ENCODE assay signal across 10 cellular contexts in the genomic region with DNA sequence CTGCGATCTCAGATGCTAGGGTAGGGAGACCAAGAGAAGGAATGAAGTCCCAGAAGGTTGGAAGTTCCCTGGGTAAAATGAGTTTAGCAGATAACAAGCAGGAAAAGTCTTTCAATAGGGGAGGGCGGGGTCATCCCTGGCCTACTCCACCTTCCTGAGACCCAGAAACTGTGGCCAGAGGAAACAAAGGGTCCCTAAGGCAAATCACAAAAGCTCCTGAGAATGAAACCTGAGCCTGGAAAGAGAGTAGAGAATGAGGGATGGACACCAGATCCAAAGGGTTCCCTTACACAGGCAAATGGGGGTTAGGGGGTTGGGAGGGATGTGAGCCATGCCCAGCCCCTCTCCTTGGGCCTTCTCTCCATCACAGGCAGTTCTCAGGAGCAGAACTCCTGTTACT. TPM values are rescaled to one million over a fixed set of nuclear protein-coding genes. Genes with fewer than 3 reads are reported as not detected.
DNase-seq lines count a peak whose midpoint lies in the region; ATAC-seq, FAIRE-seq and TF ChIP-seq lines count a peak whose summit lies in the region.
"Had no signal": no experiment of that assay in that cellular context is flagged by ENCODE, and none has a peak within 500 bp of the region (broad histone marks: within the 10 kb centered on the region; RNA-seq: fewer than 3 reads in every experiment).

No MANE protein-coding gene starts in this region.

- no peaks in the 10 kb centered on the region for H3K9me2 ChIP-seq in GM23248 (ENCODE audit: insufficient read depth)

- H3F3A ChIP-seq in GM23248 (ENCODE audit: insufficient read depth): peaks cover 63% of the 10 kb centered on the region

- WGBS in GM23248 (ENCODE audit: low coverage in 1 of 2, low lambda C conversion rate in 2 of 2, missing lambda C conversion rate in 2 of 2), 2 experiments: 73 to 76% methylated on average over 2 of the region's 2 CpGs

- H2AFZ ChIP-seq in GM23248: no peak overlapping the region

- ATAC-seq in GM18858 (IDR thresholded peaks at IDR 0.05; ENCODE audit: unreplicated experiment): no peak

- in situ Hi-C loops in GM23248 (cut with MboI): no loop called here

- H3K27ac ChIP-seq in GM23248 (peak overlapping the region; percentile 93), angular gyrus (ENCODE audit: low read depth, low read length) (peak overlapping the region; percentile 87), kidney (ENCODE audit: low read depth in 2 of 2, low read length in 2 of 2) (peak overlapping the region; percentile 83 to 95), skin epidermis (peak overlapping the region in 18 of 21 experiments; percentile 4 to 99 (median 87))
- H3K27ac ChIP-seq: KMS-11 had no signal

- H3K4me3 ChIP-seq in GM23248: no peak overlapping the region
- no peak overlapping the region for H3K4me3 ChIP-seq in kidney (ENCODE audit: low read length in 2 of 2)
- no peak overlapping the region for H3K4me3 ChIP-seq in skin epidermis

- H3K4me1 ChIP-seq in GM23248 (ENCODE audit: insufficient read depth) (peaks cover 79% of the 10 kb centered on the region), kidney (ENCODE audit: control insufficient read depth in 1 of 2, insufficient read depth in 1 of 2, low read depth in 1 of 2, low read length in 2 of 2) (peaks cover 56 to 69% of the 10 kb centered on the region in 2 donors)

- H3K27me3 ChIP-seq in GM23248 (replicated peaks; ENCODE audit: insufficient read depth): no peaks in the 10 kb centered on the region

- no peak overlapping the region for H3K4me2 ChIP-seq in GM23248 (ENCODE audit: unreplicated experiment)
- H3K4me2 ChIP-seq: KMS-11 had no signal

- TF ChIP-seq POLR2A in GM12892 (IDR thresholded peaks at IDR 0.05; ENCODE audit: low read depth, low read length): no peak

- H3K9me3 ChIP-seq in GM23248 (ENCODE audit: low read depth) (no peaks in the 10 kb centered on the region), kidney (ENCODE audit: control insufficient read depth in 1 of 2, low read length in 2 of 2) (no peaks in the 10 kb centered on the region)

- no peaks in the 10 kb centered on the region for H4K20me1 ChIP-seq in GM23248 (ENCODE audit: insufficient read depth)

- FAIRE-seq in kidney (lab: Jason Lieb, UNC) (no peak), GM12892 (lab: Jason Lieb, UNC) (no peak)

- intact Hi-C loops in kidney (cut with DNase I): loop anchor here (5.0 kb wide), 1 partner anchor 38 kb away; no protein-coding TSS in a partner anchor

- TF ChIP-seq CTCF in kidney (IDR thresholded peaks at IDR 0.05; ENCODE audit: borderline replicate concordance, extremely low read depth, insufficient read depth): no peak

- DNase-seq in GM23248: no peak
- DNase-seq in kidney: peak; percentile 18
- DNase-seq in activated CD8-positive, alpha-beta memory T cell treated with anti-CD3 and anti-CD28 coated beads, Interleukin-2, amount 50 U/mL, for 4 hours: no peak
- no peak for DNase-seq in NCI-H1417 treated with DMSO at 0.1 percent for 48 hours (lab: John Stamatoyannopoulos, UW)
- no peak for DNase-seq in GM12892 (ENCODE audit: insufficient read length)
- DNase-seq: nucleus accumbens had no signal

- H3K36me3 ChIP-seq in GM23248 (ENCODE audit: low read depth) (no peaks in the 10 kb centered on the region), kidney (ENCODE audit: control insufficient read depth in 1 of 2, insufficient read depth in 2 of 2, low read length in 2 of 2) (no peaks in the 10 kb centered on the region)

- H3K79me2 ChIP-seq in GM23248 (ENCODE audit: insufficient read depth): no peaks in the 10 kb centered on the region

- H3K9ac ChIP-seq in GM23248: peak overlapping the region; percentile 85
- no peak overlapping the region for H3K9ac ChIP-seq in kidney (ENCODE audit: low read length in 2 of 2)
- H3K9ac ChIP-seq: KMS-11 had no signal

RNA-seq across cellular contexts. Expression of a gene that starts 9.6 kb away (rescaled TPM):
- 0.76 and 2.4 TPM in 2 replicates for total RNA-seq in GM23248 (2014; rRNA removed; shearing (Covaris generic))
- polyA plus RNA-seq in GM23248 (2016; fragmentation: Nextera tagmentation; extraction: Ambion mirVana) (4.6 and 5.4 TPM in 2 replicates), kidney (ENCODE audit: insufficient read depth, low read depth, low replicate concordance) (7.1 TPM)
- total RNA-seq in kidney: 30.8 TPM
- polyA plus RNA-seq in GM12892 (2012; ENCODE audit: missing spikeins): 1.2 TPM

RNA-seq across cellular contexts. Expression of a gene that starts 11.7 kb away (rescaled TPM):
- 45.3 and 76.1 TPM in 2 replicates for total RNA-seq in GM23248 (2014; rRNA removed; shearing (Covaris generic))
- 8.9 and 9.0 TPM in 2 replicates for polyA plus RNA-seq in GM23248 (2016; fragmentation: Nextera tagmentation; extraction: Ambion mirVana)
- 75.4 TPM for total RNA-seq in kidney
- polyA plus RNA-seq in kidney (ENCODE audit: insufficient read depth, low read depth, low replicate concordance): 34.9 TPM
- 57.4 TPM for polyA plus RNA-seq in GM12892 (2012; ENCODE audit: missing spikeins)

RNA-seq across cellular contexts. Expression of a gene that starts 30.3 kb away (rescaled TPM):
- total RNA-seq in GM23248 (2014; rRNA removed; shearing (Covaris generic)): 28.7 and 49.3 TPM in 2 replicates
- polyA plus RNA-seq in GM23248 (2016; fragmentation: Nextera tagmentation; extraction: Ambion mirVana) (37.1 and 39.1 TPM in 2 replicates), kidney (ENCODE audit: insufficient read depth, low read depth, low replicate concordance) (32.2 TPM)
- 90.8 TPM for total RNA-seq in kidney
- polyA plus RNA-seq in GM12892 (2012; ENCODE audit: missing spikeins): 49.2 TPM

RNA-seq across cellular contexts. Expression of a gene that starts 47.3 kb away (rescaled TPM):
- total RNA-seq in GM23248 (2014; rRNA removed; shearing (Covaris generic)): 33.3 and 36.2 TPM in 2 replicates
- polyA plus RNA-seq in GM23248 (2016; fragmentation: Nextera tagmentation; extraction: Ambion mirVana): 15.8 and 16.4 TPM in 2 replicates
- total RNA-seq in kidney: 63.9 TPM
- 40.8 TPM for polyA plus RNA-seq in kidney (ENCODE audit: insufficient read depth, low read depth, low replicate concordance)
- 1.5 TPM for polyA plus RNA-seq in GM12892 (2012; ENCODE audit: missing spikeins)

RNA-seq across cellular contexts. Expression of a gene that starts 55.8 kb away (rescaled TPM):
- 35.3 and 37.3 TPM in 2 replicates for total RNA-seq in GM23248 (2014; rRNA removed; shearing (Covaris generic))
- polyA plus RNA-seq in GM23248 (2016; fragmentation: Nextera tagmentation; extraction: Ambion mirVana) (33.6 and 35.2 TPM in 2 replicates), kidney (ENCODE audit: insufficient read depth, low read depth, low replicate concordance) (53.7 TPM)
- 66.3 TPM for total RNA-seq in kidney
- 47.6 TPM for polyA plus RNA-seq in GM12892 (2012; ENCODE audit: missing spikeins)
